In the genomic region with DNA sequence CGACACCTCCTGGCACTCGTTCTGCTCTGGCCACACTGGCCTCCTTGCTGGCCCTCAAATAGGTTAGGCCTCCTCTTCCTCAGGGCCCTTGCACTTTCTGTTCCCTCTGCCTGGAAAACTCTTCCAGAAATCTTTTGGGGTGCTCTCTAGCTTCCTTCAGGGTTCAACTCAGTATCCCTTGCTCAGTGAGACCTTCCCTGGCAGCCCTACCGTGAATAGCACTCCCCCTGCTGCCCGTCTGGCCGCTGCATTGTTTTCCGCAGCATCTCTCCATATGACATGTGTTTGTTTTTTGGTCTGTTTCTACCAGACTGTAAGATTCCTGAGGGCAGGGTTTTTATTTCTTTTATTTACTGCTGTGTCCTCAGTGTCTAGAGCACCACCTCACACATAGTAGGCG, we compare ENCODE assay signal across 26 cellular contexts. TPM values are rescaled to one million over a fixed set of nuclear protein-coding genes. Genes with fewer than 3 reads are reported as not detected.
DNase-seq lines count a peak whose midpoint lies in the region; ATAC-seq, FAIRE-seq and TF ChIP-seq lines count a peak whose summit lies in the region.
"Had no signal": no experiment of that assay in that cellular context is flagged by ENCODE, and none has a peak within 500 bp of the region (broad histone marks: within the 10 kb centered on the region; RNA-seq: fewer than 3 reads in every experiment).

No MANE protein-coding gene starts in this region.

- no peak overlapping the region for H3K9ac ChIP-seq in PC-3 (ENCODE audit: low read length)

- H3K27me3 ChIP-seq in PC-3 (ENCODE audit: low read length) (no peaks in the 10 kb centered on the region), sigmoid colon (no peaks in the 10 kb centered on the region), pancreas (no peaks in the 10 kb centered on the region)
- H3K27me3 ChIP-seq: colonic mucosa, suprapubic skin had no signal

- peaks cover 12% of the 10 kb centered on the region for H3K79me2 ChIP-seq in PC-3 (ENCODE audit: low read length)

- H3K4me2 ChIP-seq in PC-3 (ENCODE audit: low read length) = no peak overlapping the region

- H3K4me3 ChIP-seq in PC-3 (ENCODE audit: low read length) (no peak overlapping the region), sigmoid colon (no peak overlapping the region), pancreas (no peak overlapping the region)
- H3K4me3 ChIP-seq: colonic mucosa, K562, suprapubic skin had no signal

- no peak for FAIRE-seq in pancreas (lab: Jason Lieb, UNC)
- FAIRE-seq: K562 had no signal

- POLR2A ChIA-PET in activated CD4-positive, alpha-beta T cell treated with anti-CD3 and anti-CD28 coated beads for 36 hours (lab: Charles Lee) = no interaction called here
- POLR2A ChIA-PET in PC-3 (lab: Charles Lee; ENCODE audit: unreplicated experiment) = no interaction called here

- H2AFZ ChIP-seq in PC-3 (ENCODE audit: low read length) = no peak overlapping the region

- TF ChIP-seq CTCF in PC-3 (conservative IDR thresholded peaks at IDR 0.05; ENCODE audit: low read depth, low read length) = peak; percentile 30
- TF ChIP-seq CTCF in sigmoid colon (IDR thresholded peaks at IDR 0.05) = no peak
- TF ChIP-seq CTCF in pancreas (IDR thresholded peaks at IDR 0.05) = no peak

- 94 to 97% methylated on average over 7 of the region's 7 CpGs for WGBS in sigmoid colon, 2 donors
- WGBS in pancreas, 2 donors = 94 to 97% methylated on average over 7 of the region's 7 CpGs

- peak overlapping the region; percentile 2 for H3K27ac Mint-ChIP-seq in activated CD4-positive, alpha-beta T cell treated with anti-CD3 and anti-CD28 coated beads for 36 hours
- peak overlapping the region; percentile 81 to 82 for H3K27ac Mint-ChIP-seq in effector memory CD8-positive, alpha-beta T cell
- H3K27ac Mint-ChIP-seq: activated B cell treated with CpG ODN at 0.5 μM for 24 hours had no signal

- no peak for ATAC-seq in activated CD4-positive, alpha-beta T cell treated with anti-CD3 and anti-CD28 coated beads for 36 hours
- ATAC-seq in PC-3 (no peak), pancreas (no peak), HG03135 (IDR thresholded peaks at IDR 0.05; ENCODE audit: unreplicated experiment) (no peak)
- ATAC-seq in effector memory CD8-positive, alpha-beta T cell (replicated peaks) = no peak
- ATAC-seq: activated T-cell treated with anti-CD3 and anti-CD28 coated beads, Interleukin-2, amount 50 U/mL, for 72 hours; K562; sciatic nerve had no signal

- H3K4me3 Mint-ChIP-seq in activated CD4-positive, alpha-beta T cell treated with anti-CD3 and anti-CD28 coated beads for 36 hours = no peak overlapping the region
- no peak overlapping the region for H3K4me3 Mint-ChIP-seq in effector memory CD8-positive, alpha-beta T cell
- H3K4me3 Mint-ChIP-seq: activated B cell treated with CpG ODN at 0.5 μM for 24 hours; activated T-cell treated with anti-CD3 and anti-CD28 coated beads, Interleukin-2, amount 50 U/mL, for 72 hours had no signal

- H3K9me2 ChIP-seq in PC-3 (replicated peaks; ENCODE audit: low read length) = no peaks in the 10 kb centered on the region

- H3K27ac ChIP-seq in PC-3 (ENCODE audit: low read length) = no peak overlapping the region
- no peak overlapping the region for H3K27ac ChIP-seq in sigmoid colon
- H3K27ac ChIP-seq in pancreas = no peak overlapping the region
- H3K27ac ChIP-seq: 22Rv1, C4-2B, colonic mucosa, RWPE1, suprapubic skin had no signal

- H3K36me3 ChIP-seq in PC-3 (ENCODE audit: low read depth, low read length) (peaks cover 75% of the 10 kb centered on the region), sigmoid colon (peaks cover 47 to 93% (median 76%) of the 10 kb centered on the region in 4 donors), pancreas (peaks cover 7 to 81% (median 50%) of the 10 kb centered on the region in 3 donors)

- CTCF ChIA-PET in activated CD4-positive, alpha-beta T cell treated with anti-CD3 and anti-CD28 coated beads for 36 hours (lab: Charles Lee) = no interaction called here
- CTCF ChIA-PET in PC-3 (lab: Charles Lee) = no interaction called here

- peaks cover 9% of the 10 kb centered on the region for H3K4me1 Mint-ChIP-seq in activated CD4-positive, alpha-beta T cell treated with anti-CD3 and anti-CD28 coated beads for 36 hours
- H3K4me1 Mint-ChIP-seq in effector memory CD8-positive, alpha-beta T cell (ENCODE audit: low read depth in 2 of 2) = peaks cover 12 to 14% of the 10 kb centered on the region in 2 donors

- H3F3A ChIP-seq in PC-3 (ENCODE audit: low read length, unreplicated experiment) = no peaks in the 10 kb centered on the region

- intact Hi-C loops in activated CD4-positive, alpha-beta T cell treated with anti-CD3 and anti-CD28 coated beads for 36 hours (cut with DNase I, micrococcal nuclease) = no loop called here
- intact Hi-C loops in PC-3 (cut with micrococcal nuclease) (no loop called here), sigmoid colon (cut with DNase I) (no loop called here), pancreas (cut with DNase I) (no loop called here)

- H3K4me1 ChIP-seq in PC-3 (ENCODE audit: insufficient read depth, low read length) (no peaks in the 10 kb centered on the region), sigmoid colon (no peaks in the 10 kb centered on the region), pancreas (no peaks in the 10 kb centered on the region)
- H3K4me1 ChIP-seq: colonic mucosa, suprapubic skin had no signal

- no TSS peak for BruUV-seq in PC-3 (replicated peaks; lab: Mats Ljungman, UMichigan)

- H3K27me3 Mint-ChIP-seq in activated CD4-positive, alpha-beta T cell treated with anti-CD3 and anti-CD28 coated beads for 36 hours = no peaks in the 10 kb centered on the region
- no peaks in the 10 kb centered on the region for H3K27me3 Mint-ChIP-seq in effector memory CD8-positive, alpha-beta T cell
- H3K27me3 Mint-ChIP-seq: activated B cell treated with CpG ODN at 0.5 μM for 24 hours had no signal

- no peak for DNase-seq in activated CD4-positive, alpha-beta T cell treated with anti-CD3 and anti-CD28 coated beads for 36 hours
- DNase-seq in activated CD4-positive, alpha-beta T cell treated with anti-CD3 and anti-CD28 coated beads, Interleukin-2, amount 50 U/mL, for 1 hour = no peak
- no peak for DNase-seq in PC-3
- DNase-seq in effector memory CD8-positive, alpha-beta T cell = no peak
- DNase-seq in sigmoid colon = peak; percentile 39
- DNase-seq in pancreas = no peak
- DNase-seq in NCI-H128 (lab: John Stamatoyannopoulos, UW; ENCODE audit: unreplicated experiment) = no peak
- DNase-seq: activated B cell treated with CpG ODN at 0.5 μM for 24 hours; activated naive CD4-positive, alpha-beta T cell; activated T-cell treated with anti-CD3 and anti-CD28 coated beads, Interleukin-2, amount 50 U/mL, for 72 hours; colonic mucosa; DMS79 treated with DMSO at 0.1 percent for 48 hours; effector memory CD4-positive, alpha-beta T cell; GF-D8; NCI-H1092 treated with DMSO at 0.1 percent for 48 hours; NCI-H187 treated with DMSO at 0.1 percent for 48 hours; NCI-H2171; NCI-H510A; stimulated activated CD4-positive, alpha-beta T cell treated with anti-CD3 and anti-CD28 coated beads, Interleukin-4, amount 100 ng/mL, for 24 hours had no signal

- no peak for TF ChIP-seq EP300 in sigmoid colon (IDR thresholded peaks at IDR 0.05)

- H3K9me3 ChIP-seq in PC-3 (ENCODE audit: low read length) (no peaks in the 10 kb centered on the region), sigmoid colon (no peaks in the 10 kb centered on the region), pancreas (no peaks in the 10 kb centered on the region)
- H3K9me3 ChIP-seq: colonic mucosa, suprapubic skin had no signal

- H4K20me1 ChIP-seq in PC-3 (ENCODE audit: low read length) = no peaks in the 10 kb centered on the region

- peaks cover 64% of the 10 kb centered on the region for H3K36me3 Mint-ChIP-seq in activated CD4-positive, alpha-beta T cell treated with anti-CD3 and anti-CD28 coated beads for 36 hours (ENCODE audit: low read depth)
- H3K36me3 Mint-ChIP-seq in effector memory CD8-positive, alpha-beta T cell (ENCODE audit: insufficient read depth) = peaks cover 96% of the 10 kb centered on the region

- no peak for TF ChIP-seq POLR2A in sigmoid colon (IDR thresholded peaks at IDR 0.05)

- no peaks in the 10 kb centered on the region for H3K9me3 Mint-ChIP-seq in activated CD4-positive, alpha-beta T cell treated with anti-CD3 and anti-CD28 coated beads for 36 hours (ENCODE audit: low read depth)
- no peaks in the 10 kb centered on the region for H3K9me3 Mint-ChIP-seq in effector memory CD8-positive, alpha-beta T cell
- H3K9me3 Mint-ChIP-seq: activated B cell treated with CpG ODN at 0.5 μM for 24 hours; activated T-cell treated with anti-CD3 and anti-CD28 coated beads, Interleukin-2, amount 50 U/mL, for 72 hours had no signal

RNA-seq across cellular contexts. Expression of gene DDX27, which starts 6.7 kb away (rescaled TPM):
- 10 to 100 TPM; 48.5 to 54.0 TPM for total RNA-seq in activated CD4-positive, alpha-beta T cell treated with anti-CD3 and anti-CD28 coated beads for 36 hours
- total RNA-seq in PC-3 (2014; rRNA removed) (80.8 and 97.3 TPM in 2 replicates), sigmoid colon (10 to 100 TPM; 23.5 to 28.2 (median 27.8) TPM), pancreas (10 to 100 TPM; 12.0 to 18.4 (median 15.9) TPM)
- polyA plus RNA-seq in sigmoid colon (10 to 100 TPM; 16.8 to 40.4 (median 22.2) TPM), pancreas (10 to 100 TPM; 19.7 to 33.0 TPM)

RNA-seq across cellular contexts. Expression of gene STAU1, which starts 37.8 kb away (rescaled TPM):
- total RNA-seq in activated CD4-positive, alpha-beta T cell treated with anti-CD3 and anti-CD28 coated beads for 36 hours = 10 to 100 TPM; 72.6 to 83.7 TPM
- 87.8 and 111 TPM in 2 replicates for total RNA-seq in PC-3 (2014; rRNA removed)
- 100 to 1,000 TPM in 1 of 4 donors, 10 to 100 TPM in 3; 82.8 to 110 (median 92.7) TPM for total RNA-seq in sigmoid colon
- polyA plus RNA-seq in sigmoid colon = 10 to 100 TPM; 51.9 to 66.1 (median 58.3) TPM
- 10 to 100 TPM; 43.9 to 62.8 (median 56.2) TPM for total RNA-seq in pancreas
- polyA plus RNA-seq in pancreas = 10 to 100 TPM; 18.9 to 29.6 TPM

RNA-seq across cellular contexts. Expression of gene ZNFX1, which starts 52.0 kb away (rescaled TPM):
- 10 to 100 TPM; 36.4 to 43.8 TPM for total RNA-seq in activated CD4-positive, alpha-beta T cell treated with anti-CD3 and anti-CD28 coated beads for 36 hours
- total RNA-seq in PC-3 (2014; rRNA removed) = 18.8 and 18.9 TPM in 2 replicates
- 10 to 100 TPM; 25.7 to 32.1 (median 29.6) TPM for total RNA-seq in sigmoid colon
- 10 to 100 TPM in 1 of 3 donors, 1 to 10 TPM in 2; 7.2 to 20.2 (median 9.5) TPM for polyA plus RNA-seq in sigmoid colon
- total RNA-seq in pancreas = 10 to 100 TPM in 2 of 6 donors, 1 to 10 TPM in 4; 5.9 to 15.7 (median 7.2) TPM
- polyA plus RNA-seq in pancreas = 1 to 10 TPM; 4.3 to 6.2 TPM
